In the genomic region with DNA sequence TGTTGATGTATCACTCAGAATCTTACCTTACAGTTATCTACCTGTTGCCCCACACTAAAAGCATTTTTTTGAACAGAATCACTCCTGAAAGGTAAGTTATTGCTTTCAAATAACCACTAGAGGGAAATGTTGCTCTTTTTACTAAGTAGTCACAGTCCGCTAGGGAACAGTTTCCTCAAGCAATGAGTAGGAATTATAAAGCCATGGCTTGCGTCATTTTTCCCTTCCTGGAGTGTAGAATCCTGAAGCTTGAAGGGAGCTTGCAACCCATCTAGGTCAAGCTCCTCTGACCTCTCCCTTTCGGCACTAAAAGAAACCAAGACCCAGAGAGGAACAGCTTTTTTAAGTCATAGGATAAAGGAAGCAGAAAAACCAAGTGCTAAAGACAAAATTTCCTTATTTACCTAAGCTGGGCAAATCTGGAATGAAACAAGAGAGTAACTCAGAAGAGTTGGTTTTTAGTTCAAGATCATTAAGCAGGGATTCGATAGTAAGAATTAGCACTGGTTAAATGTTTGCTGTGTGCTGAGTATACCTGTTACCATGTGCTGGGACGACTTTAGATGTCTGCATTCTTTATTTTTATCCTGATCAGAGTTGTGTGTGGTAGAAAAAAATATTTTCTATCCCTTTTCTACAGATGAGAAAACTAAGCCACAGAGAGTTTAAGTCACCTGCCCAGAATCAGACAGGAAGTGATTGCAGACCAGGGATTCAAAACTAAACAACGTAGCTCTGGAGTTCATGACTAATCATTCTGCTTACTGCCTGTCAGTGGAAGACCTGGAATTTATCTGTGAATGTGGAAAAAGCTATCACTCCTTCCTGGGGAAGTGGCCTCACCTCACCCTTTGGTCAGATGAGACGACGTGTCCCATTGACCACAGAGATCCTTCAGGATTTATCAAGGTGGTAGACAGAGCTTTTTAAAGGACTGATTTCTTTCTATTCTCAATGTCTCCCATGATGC, we compare ENCODE assay signal across 1 cellular context.
TF ChIP-seq lines count a peak whose summit lies in the region.

No MANE protein-coding gene starts in this region.

TF ChIP-seq in HepG2, 621 proteins besides CTCF, POLR2A, EP300 and RAD21 (continued from another document):
- TF ChIP-seq, protein P1, sequence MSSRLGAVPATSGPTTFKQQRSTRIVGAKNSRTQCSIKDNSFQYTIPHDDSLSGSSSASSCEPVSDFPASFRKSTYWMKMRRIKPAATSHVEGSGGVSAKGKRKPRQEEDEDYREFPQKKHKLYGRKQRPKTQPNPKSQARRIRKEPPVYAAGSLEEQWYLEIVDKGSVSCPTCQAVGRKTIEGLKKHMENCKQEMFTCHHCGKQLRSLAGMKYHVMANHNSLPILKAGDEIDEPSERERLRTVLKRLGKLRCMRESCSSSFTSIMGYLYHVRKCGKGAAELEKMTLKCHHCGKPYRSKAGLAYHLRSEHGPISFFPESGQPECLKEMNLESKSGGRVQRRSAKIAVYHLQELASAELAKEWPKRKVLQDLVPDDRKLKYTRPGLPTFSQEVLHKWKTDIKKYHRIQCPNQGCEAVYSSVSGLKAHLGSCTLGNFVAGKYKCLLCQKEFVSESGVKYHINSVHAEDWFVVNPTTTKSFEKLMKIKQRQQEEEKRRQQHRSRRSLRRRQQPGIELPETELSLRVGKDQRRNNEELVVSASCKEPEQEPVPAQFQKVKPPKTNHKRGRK (CRISPR knock-in tag; IDR thresholded peaks at IDR 0.05): no peak
- TF ChIP-seq ATF1 (CRISPR knock-in tag; IDR thresholded peaks at IDR 0.05): no peak
- no peak for TF ChIP-seq XRCC5 (optimal IDR thresholded peaks at IDR 0.05; ENCODE audit: low read length)
- TF ChIP-seq ZSCAN9 (CRISPR knock-in tag; IDR thresholded peaks at IDR 0.05; ENCODE audit: borderline replicate concordance): 0 out of 2 replicates have a peak, but pooled peaks have one; percentile 34
- TF ChIP-seq, protein P2, sequence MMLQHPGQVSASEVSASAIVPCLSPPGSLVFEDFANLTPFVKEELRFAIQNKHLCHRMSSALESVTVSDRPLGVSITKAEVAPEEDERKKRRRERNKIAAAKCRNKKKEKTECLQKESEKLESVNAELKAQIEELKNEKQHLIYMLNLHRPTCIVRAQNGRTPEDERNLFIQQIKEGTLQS (CRISPR knock-in tag; IDR thresholded peaks at IDR 0.05): no peak
- TF ChIP-seq, protein P3, sequence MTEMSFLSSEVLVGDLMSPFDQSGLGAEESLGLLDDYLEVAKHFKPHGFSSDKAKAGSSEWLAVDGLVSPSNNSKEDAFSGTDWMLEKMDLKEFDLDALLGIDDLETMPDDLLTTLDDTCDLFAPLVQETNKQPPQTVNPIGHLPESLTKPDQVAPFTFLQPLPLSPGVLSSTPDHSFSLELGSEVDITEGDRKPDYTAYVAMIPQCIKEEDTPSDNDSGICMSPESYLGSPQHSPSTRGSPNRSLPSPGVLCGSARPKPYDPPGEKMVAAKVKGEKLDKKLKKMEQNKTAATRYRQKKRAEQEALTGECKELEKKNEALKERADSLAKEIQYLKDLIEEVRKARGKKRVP (CRISPR knock-in tag; IDR thresholded peaks at IDR 0.05): peak in 1 of 2 experiments; percentile 77; a peak in 2 of 4 replicates
- TF ChIP-seq DR1 (CRISPR knock-in tag; IDR thresholded peaks at IDR 0.05): no peak
- no peak for TF ChIP-seq SPEN (CRISPR knock-in tag; IDR thresholded peaks at IDR 0.05; ENCODE audit: low read depth)
- TF ChIP-seq ZNF510 (CRISPR knock-in tag; IDR thresholded peaks at IDR 0.05; ENCODE audit: low read depth): no peak
- TF ChIP-seq, protein P4, sequence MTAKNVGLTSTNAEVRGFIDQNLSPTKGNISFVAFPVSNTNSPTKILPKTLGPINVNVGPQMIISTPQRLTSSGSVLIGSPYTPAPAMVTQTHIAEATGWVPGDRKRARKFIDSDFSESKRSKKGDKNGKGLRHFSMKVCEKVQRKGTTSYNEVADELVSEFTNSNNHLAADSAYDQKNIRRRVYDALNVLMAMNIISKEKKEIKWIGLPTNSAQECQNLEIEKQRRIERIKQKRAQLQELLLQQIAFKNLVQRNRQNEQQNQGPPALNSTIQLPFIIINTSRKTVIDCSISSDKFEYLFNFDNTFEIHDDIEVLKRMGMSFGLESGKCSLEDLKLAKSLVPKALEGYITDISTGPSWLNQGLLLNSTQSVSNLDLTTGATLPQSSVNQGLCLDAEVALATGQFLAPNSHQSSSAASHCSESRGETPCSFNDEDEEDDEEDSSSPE (CRISPR knock-in tag; IDR thresholded peaks at IDR 0.05): 0 out of 2 replicates have a peak, but pooled peaks have one; percentile 5
- TF ChIP-seq, protein P5, sequence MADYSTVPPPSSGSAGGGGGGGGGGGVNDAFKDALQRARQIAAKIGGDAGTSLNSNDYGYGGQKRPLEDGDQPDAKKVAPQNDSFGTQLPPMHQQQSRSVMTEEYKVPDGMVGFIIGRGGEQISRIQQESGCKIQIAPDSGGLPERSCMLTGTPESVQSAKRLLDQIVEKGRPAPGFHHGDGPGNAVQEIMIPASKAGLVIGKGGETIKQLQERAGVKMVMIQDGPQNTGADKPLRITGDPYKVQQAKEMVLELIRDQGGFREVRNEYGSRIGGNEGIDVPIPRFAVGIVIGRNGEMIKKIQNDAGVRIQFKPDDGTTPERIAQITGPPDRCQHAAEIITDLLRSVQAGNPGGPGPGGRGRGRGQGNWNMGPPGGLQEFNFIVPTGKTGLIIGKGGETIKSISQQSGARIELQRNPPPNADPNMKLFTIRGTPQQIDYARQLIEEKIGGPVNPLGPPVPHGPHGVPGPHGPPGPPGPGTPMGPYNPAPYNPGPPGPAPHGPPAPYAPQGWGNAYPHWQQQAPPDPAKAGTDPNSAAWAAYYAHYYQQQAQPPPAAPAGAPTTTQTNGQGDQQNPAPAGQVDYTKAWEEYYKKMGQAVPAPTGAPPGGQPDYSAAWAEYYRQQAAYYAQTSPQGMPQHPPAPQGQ (CRISPR knock-in tag; IDR thresholded peaks at IDR 0.05; ENCODE audit: borderline replicate concordance): no peak
- TF ChIP-seq, protein P6, sequence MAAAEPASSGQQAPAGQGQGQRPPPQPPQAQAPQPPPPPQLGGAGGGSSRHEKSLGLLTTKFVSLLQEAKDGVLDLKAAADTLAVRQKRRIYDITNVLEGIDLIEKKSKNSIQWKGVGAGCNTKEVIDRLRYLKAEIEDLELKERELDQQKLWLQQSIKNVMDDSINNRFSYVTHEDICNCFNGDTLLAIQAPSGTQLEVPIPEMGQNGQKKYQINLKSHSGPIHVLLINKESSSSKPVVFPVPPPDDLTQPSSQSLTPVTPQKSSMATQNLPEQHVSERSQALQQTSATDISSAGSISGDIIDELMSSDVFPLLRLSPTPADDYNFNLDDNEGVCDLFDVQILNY (CRISPR knock-in tag; conservative IDR thresholded peaks at IDR 0.05): no peak
- TF ChIP-seq, protein P7, sequence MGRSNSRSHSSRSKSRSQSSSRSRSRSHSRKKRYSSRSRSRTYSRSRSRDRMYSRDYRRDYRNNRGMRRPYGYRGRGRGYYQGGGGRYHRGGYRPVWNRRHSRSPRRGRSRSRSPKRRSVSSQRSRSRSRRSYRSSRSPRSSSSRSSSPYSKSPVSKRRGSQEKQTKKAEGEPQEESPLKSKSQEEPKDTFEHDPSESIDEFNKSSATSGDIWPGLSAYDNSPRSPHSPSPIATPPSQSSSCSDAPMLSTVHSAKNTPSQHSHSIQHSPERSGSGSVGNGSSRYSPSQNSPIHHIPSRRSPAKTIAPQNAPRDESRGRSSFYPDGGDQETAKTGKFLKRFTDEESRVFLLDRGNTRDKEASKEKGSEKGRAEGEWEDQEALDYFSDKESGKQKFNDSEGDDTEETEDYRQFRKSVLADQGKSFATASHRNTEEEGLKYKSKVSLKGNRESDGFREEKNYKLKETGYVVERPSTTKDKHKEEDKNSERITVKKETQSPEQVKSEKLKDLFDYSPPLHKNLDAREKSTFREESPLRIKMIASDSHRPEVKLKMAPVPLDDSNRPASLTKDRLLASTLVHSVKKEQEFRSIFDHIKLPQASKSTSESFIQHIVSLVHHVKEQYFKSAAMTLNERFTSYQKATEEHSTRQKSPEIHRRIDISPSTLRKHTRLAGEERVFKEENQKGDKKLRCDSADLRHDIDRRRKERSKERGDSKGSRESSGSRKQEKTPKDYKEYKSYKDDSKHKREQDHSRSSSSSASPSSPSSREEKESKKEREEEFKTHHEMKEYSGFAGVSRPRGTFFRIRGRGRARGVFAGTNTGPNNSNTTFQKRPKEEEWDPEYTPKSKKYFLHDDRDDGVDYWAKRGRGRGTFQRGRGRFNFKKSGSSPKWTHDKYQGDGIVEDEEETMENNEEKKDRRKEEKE (IDR thresholded peaks at IDR 0.05): no peak
- TF ChIP-seq GABPB1 (CRISPR knock-in tag; IDR thresholded peaks at IDR 0.05): peak; percentile 24; the same call in 1 of the 2 replicates
- TF ChIP-seq BCL6 (CRISPR knock-in tag; IDR thresholded peaks at IDR 0.05): 0 out of 2 replicates have a peak, but pooled peaks have one; percentile 35
- TF ChIP-seq THAP11 (CRISPR knock-in tag; IDR thresholded peaks at IDR 0.05): peak; percentile 25; the same call in 1 of the 2 replicates
- TF ChIP-seq MEIS2 (CRISPR knock-in tag; IDR thresholded peaks at IDR 0.05): no peak
- TF ChIP-seq, protein P8, sequence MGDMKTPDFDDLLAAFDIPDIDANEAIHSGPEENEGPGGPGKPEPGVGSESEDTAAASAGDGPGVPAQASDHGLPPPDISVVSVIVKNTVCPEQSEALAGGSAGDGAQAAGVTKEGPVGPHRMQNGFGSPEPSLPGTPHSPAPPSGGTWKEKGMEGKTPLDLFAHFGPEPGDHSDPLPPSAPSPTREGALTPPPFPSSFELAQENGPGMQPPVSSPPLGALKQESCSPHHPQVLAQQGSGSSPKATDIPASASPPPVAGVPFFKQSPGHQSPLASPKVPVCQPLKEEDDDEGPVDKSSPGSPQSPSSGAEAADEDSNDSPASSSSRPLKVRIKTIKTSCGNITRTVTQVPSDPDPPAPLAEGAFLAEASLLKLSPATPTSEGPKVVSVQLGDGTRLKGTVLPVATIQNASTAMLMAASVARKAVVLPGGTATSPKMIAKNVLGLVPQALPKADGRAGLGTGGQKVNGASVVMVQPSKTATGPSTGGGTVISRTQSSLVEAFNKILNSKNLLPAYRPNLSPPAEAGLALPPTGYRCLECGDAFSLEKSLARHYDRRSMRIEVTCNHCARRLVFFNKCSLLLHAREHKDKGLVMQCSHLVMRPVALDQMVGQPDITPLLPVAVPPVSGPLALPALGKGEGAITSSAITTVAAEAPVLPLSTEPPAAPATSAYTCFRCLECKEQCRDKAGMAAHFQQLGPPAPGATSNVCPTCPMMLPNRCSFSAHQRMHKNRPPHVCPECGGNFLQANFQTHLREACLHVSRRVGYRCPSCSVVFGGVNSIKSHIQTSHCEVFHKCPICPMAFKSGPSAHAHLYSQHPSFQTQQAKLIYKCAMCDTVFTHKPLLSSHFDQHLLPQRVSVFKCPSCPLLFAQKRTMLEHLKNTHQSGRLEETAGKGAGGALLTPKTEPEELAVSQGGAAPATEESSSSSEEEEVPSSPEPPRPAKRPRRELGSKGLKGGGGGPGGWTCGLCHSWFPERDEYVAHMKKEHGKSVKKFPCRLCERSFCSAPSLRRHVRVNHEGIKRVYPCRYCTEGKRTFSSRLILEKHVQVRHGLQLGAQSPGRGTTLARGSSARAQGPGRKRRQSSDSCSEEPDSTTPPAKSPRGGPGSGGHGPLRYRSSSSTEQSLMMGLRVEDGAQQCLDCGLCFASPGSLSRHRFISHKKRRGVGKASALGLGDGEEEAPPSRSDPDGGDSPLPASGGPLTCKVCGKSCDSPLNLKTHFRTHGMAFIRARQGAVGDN (CRISPR knock-in tag; IDR thresholded peaks at IDR 0.05): no peak
- TF ChIP-seq, protein P9, sequence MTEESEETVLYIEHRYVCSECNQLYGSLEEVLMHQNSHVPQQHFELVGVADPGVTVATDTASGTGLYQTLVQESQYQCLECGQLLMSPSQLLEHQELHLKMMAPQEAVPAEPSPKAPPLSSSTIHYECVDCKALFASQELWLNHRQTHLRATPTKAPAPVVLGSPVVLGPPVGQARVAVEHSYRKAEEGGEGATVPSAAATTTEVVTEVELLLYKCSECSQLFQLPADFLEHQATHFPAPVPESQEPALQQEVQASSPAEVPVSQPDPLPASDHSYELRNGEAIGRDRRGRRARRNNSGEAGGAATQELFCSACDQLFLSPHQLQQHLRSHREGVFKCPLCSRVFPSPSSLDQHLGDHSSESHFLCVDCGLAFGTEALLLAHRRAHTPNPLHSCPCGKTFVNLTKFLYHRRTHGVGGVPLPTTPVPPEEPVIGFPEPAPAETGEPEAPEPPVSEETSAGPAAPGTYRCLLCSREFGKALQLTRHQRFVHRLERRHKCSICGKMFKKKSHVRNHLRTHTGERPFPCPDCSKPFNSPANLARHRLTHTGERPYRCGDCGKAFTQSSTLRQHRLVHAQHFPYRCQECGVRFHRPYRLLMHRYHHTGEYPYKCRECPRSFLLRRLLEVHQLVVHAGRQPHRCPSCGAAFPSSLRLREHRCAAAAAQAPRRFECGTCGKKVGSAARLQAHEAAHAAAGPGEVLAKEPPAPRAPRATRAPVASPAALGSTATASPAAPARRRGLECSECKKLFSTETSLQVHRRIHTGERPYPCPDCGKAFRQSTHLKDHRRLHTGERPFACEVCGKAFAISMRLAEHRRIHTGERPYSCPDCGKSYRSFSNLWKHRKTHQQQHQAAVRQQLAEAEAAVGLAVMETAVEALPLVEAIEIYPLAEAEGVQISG (CRISPR knock-in tag; IDR thresholded peaks at IDR 0.05): no peak
- TF ChIP-seq RARA (CRISPR knock-in tag; IDR thresholded peaks at IDR 0.05): peak; percentile 26
- peak; percentile 47; the same call in 1 of the 2 replicates for TF ChIP-seq ETV5 (CRISPR knock-in tag; IDR thresholded peaks at IDR 0.05; ENCODE audit: borderline replicate concordance)
- TF ChIP-seq, protein P10, sequence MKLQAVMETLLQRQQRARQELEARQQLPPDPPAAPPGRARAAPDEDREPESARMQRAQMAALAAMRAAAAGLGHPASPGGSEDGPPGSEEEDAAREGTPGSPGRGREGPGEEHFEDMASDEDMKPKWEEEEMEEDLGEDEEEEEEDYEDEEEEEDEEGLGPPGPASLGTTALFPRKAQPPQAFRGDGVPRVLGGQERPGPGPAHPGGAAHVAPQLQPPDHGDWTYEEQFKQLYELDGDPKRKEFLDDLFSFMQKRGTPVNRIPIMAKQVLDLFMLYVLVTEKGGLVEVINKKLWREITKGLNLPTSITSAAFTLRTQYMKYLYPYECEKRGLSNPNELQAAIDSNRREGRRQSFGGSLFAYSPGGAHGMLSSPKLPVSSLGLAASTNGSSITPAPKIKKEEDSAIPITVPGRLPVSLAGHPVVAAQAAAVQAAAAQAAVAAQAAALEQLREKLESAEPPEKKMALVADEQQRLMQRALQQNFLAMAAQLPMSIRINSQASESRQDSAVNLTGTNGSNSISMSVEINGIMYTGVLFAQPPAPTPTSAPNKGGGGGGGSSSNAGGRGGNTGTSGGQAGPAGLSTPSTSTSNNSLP (IDR thresholded peaks at IDR 0.05; ENCODE audit: low read depth, low read length): peak; percentile 38; the same call in 1 of the 2 replicates
